24 cellular contexts compared by ENCODE assay signal in genomic region chr11:14884667-14885273, GRCh38. TPM values are rescaled to one million over a fixed set of nuclear protein-coding genes. Genes with fewer than 3 reads are reported as not detected.
DNase-seq lines count a peak whose midpoint lies in the region; ATAC-seq, FAIRE-seq and TF ChIP-seq lines count a peak whose summit lies in the region.
"Had no signal": no experiment of that assay in that cellular context is flagged by ENCODE, and none has a peak within 500 bp of the region (broad histone marks: within the 10 kb centered on the region; RNA-seq: fewer than 3 reads in every experiment).

No MANE protein-coding gene starts in this region.

- peak overlapping the region; percentile 41 for H3K9ac ChIP-seq in SK-N-MC (ENCODE audit: insufficient read length)
- H3K9ac ChIP-seq: GM23248 had no signal

- no TSS peak for BruUV-seq in Caco-2 (replicated peaks; lab: Mats Ljungman, UMichigan)

- CTCF ChIA-PET in Caco-2 (lab: Charles Lee): no interaction called here

- no peak overlapping the region for H3K4me3 Mint-ChIP-seq in activated naive CD4-positive, alpha-beta T cell treated with anti-CD3 and anti-CD28 coated beads, Interleukin-2, amount 50 U/mL, for 24 hours
- no peak overlapping the region for H3K4me3 Mint-ChIP-seq in Caco-2 (ENCODE audit: unreplicated experiment)
- H3K4me3 Mint-ChIP-seq: CD4-positive, alpha-beta T cell had no signal

- no peak for DNase-seq in activated naive CD4-positive, alpha-beta T cell treated with anti-CD3 and anti-CD28 coated beads, Interleukin-2, amount 50 U/mL, for 72 hours (ENCODE audit: low spot score in 2 of 2)
- DNase-seq in Caco-2 (no peak), SK-N-MC (ENCODE audit: low read depth, low spot score) (no peak), NAMALWA (ENCODE audit: low spot score) (no peak), KG1 (lab: John Stamatoyannopoulos, UW) (no peak)
- DNase-seq: CD4-positive, alpha-beta T cell; COR-L47; DMS 273 treated with DMSO at 0.1 percent for 48 hours; DMS79 treated with DMSO at 0.1 percent for 48 hours; GM23248; Karpas-422; MV-4-11; NCI-H1694; NCI-H2081; NCI-H2171 treated with DMSO at 0.1 percent for 48 hours; NCI-H446; NCI-H526; PC-9; SIG-M5 had no signal

- H3K9me3 ChIP-seq in Caco-2 (no peaks in the 10 kb centered on the region), SK-N-MC (ENCODE audit: low read depth, low read length) (no peaks in the 10 kb centered on the region)
- H3K9me3 ChIP-seq: HAP-1 had no signal

- no peaks in the 10 kb centered on the region for H3K27me3 ChIP-seq in Caco-2 (replicated peaks; ENCODE audit: control insufficient read depth, insufficient read depth, low read length)

- POLR2A ChIA-PET in Caco-2 (lab: Charles Lee): no interaction called here

- H3K4me3 ChIP-seq in Caco-2 (ENCODE audit: low read depth, low read length): no peak overlapping the region
- H3K4me3 ChIP-seq in SK-N-MC: peak overlapping the region; percentile 1; the same call in 1 of the 2 replicates
- H3K4me3 ChIP-seq: GM23248, HAP-1, PC-9 had no signal

- peak overlapping the region; percentile 82 for H3K27ac Mint-ChIP-seq in activated naive CD4-positive, alpha-beta T cell treated with anti-CD3 and anti-CD28 coated beads, Interleukin-2, amount 50 U/mL, for 24 hours
- H3K27ac Mint-ChIP-seq in activated naive CD4-positive, alpha-beta T cell treated with anti-CD3 and anti-CD28 coated beads, Interleukin-2, amount 50 U/mL, for 72 hours: no peak overlapping the region
- H3K27ac Mint-ChIP-seq in Caco-2 (ENCODE audit: unreplicated experiment): peak overlapping the region; percentile 70
- H3K27ac Mint-ChIP-seq: CD4-positive, alpha-beta T cell had no signal

- peaks cover 39% of the 10 kb centered on the region for H3K4me1 ChIP-seq in Caco-2

- peak overlapping the region; percentile 76 for H3K27ac ChIP-seq in SK-N-MC
- H3K27ac ChIP-seq: GM23248, HL-60, PC-9 had no signal

- intact Hi-C loops in Caco-2 (cut with micrococcal nuclease; ENCODE audit: unreplicated experiment): loop anchor here (5.0 kb wide), 2 partner anchors 32 to 302 kb away; no protein-coding TSS in a partner anchor

- peaks cover 18% of the 10 kb centered on the region for H3K36me3 Mint-ChIP-seq in activated naive CD4-positive, alpha-beta T cell treated with anti-CD3 and anti-CD28 coated beads, Interleukin-2, amount 50 U/mL, for 24 hours
- H3K36me3 Mint-ChIP-seq in activated naive CD4-positive, alpha-beta T cell treated with anti-CD3 and anti-CD28 coated beads, Interleukin-2, amount 50 U/mL, for 72 hours: peaks cover 15 to 26% of the 10 kb centered on the region in 2 donors
- H3K36me3 Mint-ChIP-seq in Caco-2 (ENCODE audit: insufficient read depth, unreplicated experiment): peaks cover 28% of the 10 kb centered on the region

- H3K27me3 Mint-ChIP-seq in activated naive CD4-positive, alpha-beta T cell treated with anti-CD3 and anti-CD28 coated beads, Interleukin-2, amount 50 U/mL, for 24 hours: no peaks in the 10 kb centered on the region
- no peaks in the 10 kb centered on the region for H3K27me3 Mint-ChIP-seq in Caco-2 (ENCODE audit: insufficient read depth, unreplicated experiment)
- H3K27me3 Mint-ChIP-seq: CD4-positive, alpha-beta T cell had no signal

- peaks cover 49% of the 10 kb centered on the region for H3K4me1 Mint-ChIP-seq in activated naive CD4-positive, alpha-beta T cell treated with anti-CD3 and anti-CD28 coated beads, Interleukin-2, amount 50 U/mL, for 24 hours
- peaks cover 34% of the 10 kb centered on the region for H3K4me1 Mint-ChIP-seq in Caco-2 (ENCODE audit: low read depth, unreplicated experiment)

- no peaks in the 10 kb centered on the region for H3K36me3 ChIP-seq in Caco-2 (ENCODE audit: control insufficient read depth, insufficient read depth, low read length)
- peaks cover 25% of the 10 kb centered on the region for H3K36me3 ChIP-seq in SK-N-MC (ENCODE audit: insufficient read depth, low read length)
- H3K36me3 ChIP-seq: HAP-1 had no signal

- no peak for ATAC-seq in activated naive CD4-positive, alpha-beta T cell treated with anti-CD3 and anti-CD28 coated beads, Interleukin-2, amount 50 U/mL, for 72 hours
- ATAC-seq in GM18498 (IDR thresholded peaks at IDR 0.05; ENCODE audit: unreplicated experiment): no peak

- no peaks in the 10 kb centered on the region for H3K9me3 Mint-ChIP-seq in activated naive CD4-positive, alpha-beta T cell treated with anti-CD3 and anti-CD28 coated beads, Interleukin-2, amount 50 U/mL, for 24 hours
- peaks cover 7 to 16% of the 10 kb centered on the region in 2 donors for H3K9me3 Mint-ChIP-seq in activated naive CD4-positive, alpha-beta T cell treated with anti-CD3 and anti-CD28 coated beads, Interleukin-2, amount 50 U/mL, for 72 hours
- peaks cover 11% of the 10 kb centered on the region for H3K9me3 Mint-ChIP-seq in Caco-2 (ENCODE audit: unreplicated experiment)

- no peak for TF ChIP-seq CTCF in Caco-2 (IDR thresholded peaks at IDR 0.05; ENCODE audit: insufficient read depth in 1 of 2, low read depth in 1 of 2, low read length in 1 of 2, severe bottlenecking in 1 of 2, unreplicated experiment in 1 of 2)

- FAIRE-seq in islet of Langerhans (lab: Jason Lieb, UNC): peak; percentile 60

RNA-seq across cellular contexts. Expression of gene CYP2R1, which starts 7.3 kb away (rescaled TPM):
- total RNA-seq in activated naive CD4-positive, alpha-beta T cell treated with anti-CD3 and anti-CD28 coated beads, Interleukin-2, amount 50 U/mL, for 72 hours: 10 to 100 TPM in 1 of 2 donors, 1 to 10 TPM in 1; 5.1 to 20.6 TPM
- total RNA-seq in Caco-2 (2022): 33.0 and 34.5 TPM in 2 replicates

Comparison
In these comparisons a context has a peak if more than half of its experiments do, and no peak if none do; other contexts are left out.
1. H3K27ac Mint-ChIP-seq: peak in activated naive CD4-positive, alpha-beta T cell treated with anti-CD3 and anti-CD28 coated beads, Interleukin-2, amount 50 U/mL, for 24 hours (single experiment) and Caco-2 (single experiment); none in activated naive CD4-positive, alpha-beta T cell treated with anti-CD3 and anti-CD28 coated beads, Interleukin-2, amount 50 U/mL, for 72 hours (0 of 2).